8 cellular contexts compared by ENCODE assay signal in genomic region chr11:19777032-19777341, GRCh38.
DNase-seq lines count a peak whose midpoint lies in the region; ATAC-seq, FAIRE-seq and TF ChIP-seq lines count a peak whose summit lies in the region.

No MANE protein-coding gene starts in this region.

- peak overlapping the region; percentile 60 for H3K4me2 ChIP-seq in fibroblast of lung (ENCODE audit: extremely low read depth, insufficient read depth, low read length)

- no peaks in the 10 kb centered on the region for H3K27me3 ChIP-seq in fibroblast of lung (ENCODE audit: control insufficient read depth, insufficient read depth, low read length)
- H3K27me3 ChIP-seq in pancreas = no peaks in the 10 kb centered on the region
- peaks cover 0 to 9% of the 10 kb centered on the region in 2 donors for H3K27me3 ChIP-seq in naive thymus-derived CD4-positive, alpha-beta T cell (ENCODE audit: control insufficient read depth in 2 of 2, insufficient read depth in 2 of 2, low read length in 2 of 2)

- CTCF ChIA-PET in naive thymus-derived CD4-positive, alpha-beta T cell (lab: Charles Lee) = interaction anchor here (0.6 kb wide), 2 partner anchors 10 to 333 kb away, joined by 3 to 5 read pairs; no protein-coding TSS in a partner anchor

- no peaks in the 10 kb centered on the region for H3K36me3 ChIP-seq in fibroblast of lung (ENCODE audit: control insufficient read depth, insufficient read depth, low read length)
- H3K36me3 ChIP-seq in pancreas = no peaks in the 10 kb centered on the region
- H3K36me3 ChIP-seq in naive thymus-derived CD4-positive, alpha-beta T cell (ENCODE audit: control insufficient read depth in 2 of 3, insufficient read depth in 3 of 3, low read length in 3 of 3) = no peaks in the 10 kb centered on the region

- H3K9me3 ChIP-seq in fibroblast of lung (ENCODE audit: control insufficient read depth, insufficient read depth, low read depth, low read length) (no peaks in the 10 kb centered on the region), pancreas (no peaks in the 10 kb centered on the region)
- H3K9me3 ChIP-seq in naive thymus-derived CD4-positive, alpha-beta T cell (ENCODE audit: control insufficient read depth in 2 of 3, low read length in 3 of 3) = no peaks in the 10 kb centered on the region

- H3K4me3 ChIP-seq in fibroblast of lung (replicated peaks in 1 of 4; ENCODE audit: control extremely low read depth in 1 of 4, insufficient read depth in 1 of 4, low read depth in 3 of 4, low read length in 4 of 4) (peak overlapping the region in 1 of 4 experiments; percentile 44), pancreas (peak overlapping the region; percentile 42 to 66 (median 54))
- no peak overlapping the region for H3K4me3 ChIP-seq in naive thymus-derived CD4-positive, alpha-beta T cell (ENCODE audit: low read length)

- H3K27ac ChIP-seq in fibroblast of lung (ENCODE audit: insufficient read depth, low read length) = no peak overlapping the region
- H3K27ac ChIP-seq in pancreas = peak overlapping the region in 3 of 4 donors; percentile 38 to 88 (median 85)
- no peak overlapping the region for H3K27ac ChIP-seq in naive thymus-derived CD4-positive, alpha-beta T cell (ENCODE audit: low read depth, low read length)

- H3K4me1 Mint-ChIP-seq in naive thymus-derived CD4-positive, alpha-beta T cell = peaks cover 4 to 13% (median 6%) of the 10 kb centered on the region in 7 donors

- DNase-seq in COR-L47 (lab: John Stamatoyannopoulos, UW) = peak; percentile 21
- DNase-seq in NCI-H1105 (lab: John Stamatoyannopoulos, UW) = peak; percentile 31
- DNase-seq in fibroblast of lung (ENCODE audit: low read depth in 2 of 2) = no peak
- DNase-seq in pancreas = peak; percentile 56 to 84 (median 70)
- no peak for DNase-seq in stimulated activated CD8-positive, alpha-beta memory T cell treated with anti-CD3 and anti-CD28 coated beads, Interleukin-4, amount 100 ng/mL, for 48 hours
- no peak for DNase-seq in naive thymus-derived CD4-positive, alpha-beta T cell
- no peak for DNase-seq in stimulated activated CD4-positive, alpha-beta T cell treated with anti-CD3 and anti-CD28 coated beads, Interleukin-4, amount 100 ng/mL, for 24 hours

- TF ChIP-seq CTCF in fibroblast of lung (conservative IDR thresholded peaks at IDR 0.05 in 1 of 2, IDR thresholded peaks at IDR 0.05 in 1 of 2; ENCODE audit: low read depth in 1 of 2, low read length in 2 of 2) (no peak), pancreas (IDR thresholded peaks at IDR 0.05) (no peak)

- H3K9ac ChIP-seq in fibroblast of lung (ENCODE audit: insufficient read depth, low read length) = no peak overlapping the region

- FAIRE-seq in pancreas (lab: Jason Lieb, UNC) = no peak

- peaks cover 66 to 73% (median 71%) of the 10 kb centered on the region in 5 donors for H3K27me3 Mint-ChIP-seq in naive thymus-derived CD4-positive, alpha-beta T cell

- H3K79me2 ChIP-seq in fibroblast of lung (ENCODE audit: control insufficient read depth, insufficient read depth, low read length) = peaks cover 81% of the 10 kb centered on the region

- WGBS in pancreas, 2 donors = 1 to 2% methylated on average over 21 to 45 of the region's 45 CpGs

- no peak overlapping the region for H3K4me3 Mint-ChIP-seq in naive thymus-derived CD4-positive, alpha-beta T cell

- peaks cover 0 to 4% (median 0%) of the 10 kb centered on the region in 11 donors for H3K9me3 Mint-ChIP-seq in naive thymus-derived CD4-positive, alpha-beta T cell

- H3K36me3 Mint-ChIP-seq in naive thymus-derived CD4-positive, alpha-beta T cell = peaks cover 0 to 9% (median 0%) of the 10 kb centered on the region in 5 donors

- H4K20me1 ChIP-seq in fibroblast of lung (ENCODE audit: control insufficient read depth, extremely low read depth, insufficient read depth, low read length) = peaks cover 3% of the 10 kb centered on the region

- H3K4me1 ChIP-seq in fibroblast of lung (ENCODE audit: control insufficient read depth, extremely low read depth, insufficient read depth, low read length) = peaks cover 4% of the 10 kb centered on the region
- H3K4me1 ChIP-seq in pancreas = peaks cover 0 to 4% (median 3%) of the 10 kb centered on the region in 3 donors
- H3K4me1 ChIP-seq in naive thymus-derived CD4-positive, alpha-beta T cell (ENCODE audit: control insufficient read depth in 2 of 2, insufficient read depth in 2 of 2, low read length in 2 of 2) = no peaks in the 10 kb centered on the region

- peak; percentile 24 for ATAC-seq in GM21381 (IDR thresholded peaks at IDR 0.05; ENCODE audit: unreplicated experiment)
- peak; percentile 75 to 90 (median 82) for ATAC-seq in pancreas
- ATAC-seq in naive thymus-derived CD4-positive, alpha-beta T cell = no peak

- no peak overlapping the region for H3K27ac Mint-ChIP-seq in naive thymus-derived CD4-positive, alpha-beta T cell

- POLR2A ChIA-PET in naive thymus-derived CD4-positive, alpha-beta T cell (lab: Charles Lee) = no interaction called here

- H2AFZ ChIP-seq in fibroblast of lung (ENCODE audit: low read length) = no peak overlapping the region

- intact Hi-C loops in pancreas (cut with DNase I) = no loop called here
- intact Hi-C loops in naive thymus-derived CD4-positive, alpha-beta T cell (cut with micrococcal nuclease) = no loop called here

Comparison
In these comparisons a context has a peak if more than half of its experiments do, and no peak if none do; other contexts are left out.
1. DNase-seq: peak in COR-L47 (single experiment), NCI-H1105 (single experiment) and pancreas (6 of 6); none in fibroblast of lung (0 of 2), stimulated activated CD8-positive, alpha-beta memory T cell treated with anti-CD3 and anti-CD28 coated beads, Interleukin-4, amount 100 ng/mL, for 48 hours (single experiment), naive thymus-derived CD4-positive, alpha-beta T cell (0 of 9) and stimulated activated CD4-positive, alpha-beta T cell treated with anti-CD3 and anti-CD28 coated beads, Interleukin-4, amount 100 ng/mL, for 24 hours (single experiment).
2. H3K27ac ChIP-seq: peak in pancreas (3 of 4); none in fibroblast of lung (single experiment) and naive thymus-derived CD4-positive, alpha-beta T cell (single experiment).